In the genomic region with DNA sequence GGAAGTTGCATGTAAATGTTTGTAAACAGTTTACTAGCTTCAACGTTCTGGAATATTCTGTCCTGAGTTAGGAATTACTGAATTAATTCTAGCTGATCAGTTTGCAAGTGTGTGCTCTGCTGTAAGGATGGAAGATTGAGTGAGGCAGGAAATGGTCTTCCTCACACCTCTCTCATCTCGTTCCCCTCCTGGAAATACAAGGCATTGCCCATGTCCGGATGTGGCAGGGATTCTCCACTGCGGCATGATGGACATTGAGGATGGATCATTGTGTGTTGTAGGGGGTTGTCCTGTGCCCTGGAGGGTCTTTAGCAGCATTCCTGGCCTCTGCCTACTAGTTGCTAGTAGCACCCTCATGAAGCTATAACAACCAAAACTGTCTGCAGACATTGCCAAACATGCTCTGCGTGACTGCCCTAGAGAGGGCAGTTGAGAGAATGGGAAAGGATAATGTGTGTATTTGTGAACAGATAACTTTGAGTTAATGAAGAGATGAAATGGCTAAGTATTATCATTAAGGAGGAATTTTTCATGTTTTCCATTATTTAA, we compare ENCODE assay signal across 9 cellular contexts. TPM values are rescaled to one million over a fixed set of nuclear protein-coding genes. Genes with fewer than 3 reads are reported as not detected.
DNase-seq lines count a peak whose midpoint lies in the region; TF ChIP-seq lines count a peak whose summit lies in the region.
"Had no signal": no experiment of that assay in that cellular context is flagged by ENCODE, and none has a peak within 500 bp of the region (broad histone marks: within the 10 kb centered on the region; RNA-seq: fewer than 3 reads in every experiment).

No MANE protein-coding gene starts in this region.

- peaks cover 42% of the 10 kb centered on the region for H3K4me1 Mint-ChIP-seq in type B pancreatic cell (ENCODE audit: unreplicated experiment)

- no peak overlapping the region for H3K4me3 ChIP-seq in adipocyte (ENCODE audit: low read length)
- H3K4me3 ChIP-seq in mucosa of rectum (ENCODE audit: low read length in 2 of 2) = no peak overlapping the region

- H3K36me3 Mint-ChIP-seq in type B pancreatic cell = peaks cover 8% of the 10 kb centered on the region

- H3K36me3 ChIP-seq in adipocyte (ENCODE audit: control insufficient read depth, insufficient read depth, low read length, severe bottlenecking) = no peaks in the 10 kb centered on the region
- no peaks in the 10 kb centered on the region for H3K36me3 ChIP-seq in mucosa of rectum (ENCODE audit: control insufficient read depth in 2 of 2, insufficient read depth in 2 of 2, low read length in 2 of 2)

- peak overlapping the region; percentile 73 for H3K27ac Mint-ChIP-seq in type B pancreatic cell

- H3K27me3 ChIP-seq in adipocyte (replicated peaks; ENCODE audit: control insufficient read depth, insufficient read depth, low read length) (no peaks in the 10 kb centered on the region), mucosa of rectum (ENCODE audit: control insufficient read depth in 2 of 2, insufficient read depth in 2 of 2, low read length in 2 of 2) (no peaks in the 10 kb centered on the region)

- peak overlapping the region; percentile 30 for H3K9ac ChIP-seq in adipocyte (ENCODE audit: low read length)
- no peak overlapping the region for H3K9ac ChIP-seq in mucosa of rectum (ENCODE audit: low read depth in 1 of 2, low read length in 2 of 2)

- TF ChIP-seq CTCF in type B pancreatic cell (conservative IDR thresholded peaks at IDR 0.05) = no peak

- no peaks in the 10 kb centered on the region for H3K27me3 Mint-ChIP-seq in type B pancreatic cell

- DNase-seq in activated T-cell treated with anti-CD3 and anti-CD28 coated beads, Interleukin-2, amount 50 U/mL, for 1 hour = peak; percentile 31
- no peak for DNase-seq in activated T-cell treated with anti-CD3 and anti-CD28 coated beads for 4 hours
- DNase-seq in adipocyte (ENCODE audit: low read depth) = peak; percentile 42
- no peak for DNase-seq in type B pancreatic cell (ENCODE audit: extremely low spot score, unreplicated experiment)
- DNase-seq in effector CD4-positive, alpha-beta T cell = no peak
- DNase-seq in inferior parietal cortex (ENCODE audit: extremely low spot score) = no peak
- DNase-seq in GM19238 (ENCODE audit: insufficient read length, low spot score) = no peak
- DNase-seq: NCI-H146 had no signal

- H3K4me1 ChIP-seq in adipocyte (ENCODE audit: control insufficient read depth, insufficient read depth, low read length) = peaks cover 29% of the 10 kb centered on the region
- peaks cover 8 to 13% of the 10 kb centered on the region in 2 donors for H3K4me1 ChIP-seq in mucosa of rectum (ENCODE audit: control insufficient read depth in 2 of 2, insufficient read depth in 2 of 2, low read length in 2 of 2)

- H3K9me3 Mint-ChIP-seq in type B pancreatic cell = no peaks in the 10 kb centered on the region

- H3K9me3 ChIP-seq in adipocyte (ENCODE audit: control insufficient read depth, low read length) (no peaks in the 10 kb centered on the region), mucosa of rectum (ENCODE audit: control insufficient read depth in 2 of 2, low read length in 2 of 2) (no peaks in the 10 kb centered on the region)

- no peak overlapping the region for H3K4me3 Mint-ChIP-seq in type B pancreatic cell

- H3K27ac ChIP-seq in mucosa of rectum (ENCODE audit: low read depth in 2 of 2, low read length in 2 of 2) = peak overlapping the region; percentile 9 to 39

RNA-seq across cellular contexts. Expression of a gene that starts 12.6 kb away (rescaled TPM):
- total RNA-seq in type B pancreatic cell (ENCODE audit: low replicate concordance) = 16.7 and 25.1 TPM in 2 replicates

RNA-seq across cellular contexts. Expression of a gene that starts 39.6 kb away (rescaled TPM):
- 15.5 and 16.6 TPM in 2 replicates for total RNA-seq in type B pancreatic cell (ENCODE audit: low replicate concordance)

Comparison
In these comparisons a context has a peak if more than half of its experiments do, and no peak if none do; other contexts are left out.
1. DNase-seq: peak in activated T-cell treated with anti-CD3 and anti-CD28 coated beads, Interleukin-2, amount 50 U/mL, for 1 hour (single experiment) and adipocyte (single experiment); none in activated T-cell treated with anti-CD3 and anti-CD28 coated beads for 4 hours (single experiment), type B pancreatic cell (single experiment), effector CD4-positive, alpha-beta T cell (single experiment), inferior parietal cortex (single experiment) and GM19238 (single experiment).